ENCODE assay signal across 8 cellular contexts in genomic region chr3:142022381-142022780, GRCh38.
DNase-seq lines count a peak whose midpoint lies in the region; ATAC-seq and TF ChIP-seq lines count a peak whose summit lies in the region.

No MANE protein-coding gene starts in this region.

- H3K9me3 Mint-ChIP-seq in nephron = no peaks in the 10 kb centered on the region

- H3K4me1 Mint-ChIP-seq in nephron = peaks cover 30% of the 10 kb centered on the region

- DNase-seq in GM04504 (ENCODE audit: low read depth) (peak; percentile 16), iPS-NIHi11 (ENCODE audit: low spot score) (no peak), breast epithelium (ENCODE audit: low spot score in 2 of 2) (no peak), tibial artery (no peak)

- no peaks in the 10 kb centered on the region for H3K27me3 ChIP-seq in breast epithelium
- no peaks in the 10 kb centered on the region for H3K27me3 ChIP-seq in tibial artery

- H3K36me3 Mint-ChIP-seq in nephron (ENCODE audit: low read depth) = peaks cover 44% of the 10 kb centered on the region

- no peak overlapping the region for H3K27ac ChIP-seq in VCaP
- no peak overlapping the region for H3K27ac ChIP-seq in breast epithelium
- H3K27ac ChIP-seq in tibial artery = no peak overlapping the region

- H3K27ac Mint-ChIP-seq in nephron = peak overlapping the region; percentile 2 to 29 (median 3)

- intact Hi-C loops in breast epithelium (cut with DNase I; ENCODE audit: low total_unique reads) (no loop called here), tibial artery (cut with DNase I; ENCODE audit: low total_unique reads) (no loop called here)

- H3K4me3 ChIP-seq in breast epithelium = no peak overlapping the region
- no peak overlapping the region for H3K4me3 ChIP-seq in tibial artery

- H3K4me1 ChIP-seq in breast epithelium (no peaks in the 10 kb centered on the region), tibial artery (peaks cover 0 to 14% (median 2%) of the 10 kb centered on the region in 4 donors)

- TF ChIP-seq POLR2A in breast epithelium (IDR thresholded peaks at IDR 0.05) = no peak

- no peaks in the 10 kb centered on the region for H3K9me3 ChIP-seq in breast epithelium
- no peaks in the 10 kb centered on the region for H3K9me3 ChIP-seq in tibial artery

- H3K36me3 ChIP-seq in breast epithelium (no peaks in the 10 kb centered on the region), tibial artery (no peaks in the 10 kb centered on the region)

- peak overlapping the region in 1 of 3 experiments; percentile 23 for H3K4me3 Mint-ChIP-seq in nephron

- peak; percentile 63 for TF ChIP-seq CTCF in VCaP (conservative IDR thresholded peaks at IDR 0.05)
- no peak for TF ChIP-seq CTCF in nephron (IDR thresholded peaks at IDR 0.05; ENCODE audit: unreplicated experiment in 3 of 3)
- no peak for TF ChIP-seq CTCF in breast epithelium (IDR thresholded peaks at IDR 0.05)
- TF ChIP-seq CTCF in tibial artery (IDR thresholded peaks at IDR 0.05) = no peak

- ATAC-seq in GM19467 (IDR thresholded peaks at IDR 0.05; ENCODE audit: unreplicated experiment) (peak; percentile 64), HG03469 (IDR thresholded peaks at IDR 0.05; ENCODE audit: unreplicated experiment) (peak; percentile 43)

- no peaks in the 10 kb centered on the region for H3K27me3 Mint-ChIP-seq in nephron (ENCODE audit: low read depth)
